In genomic region chr22:28442264-28442950, GRCh38 we compare ENCODE assay signal across 8 cellular contexts.
A peak's percentile ranks its signal among the peaks of the same experiment; 100 is the strongest.
DNase-seq lines count a peak whose midpoint lies in the region; ATAC-seq and TF ChIP-seq lines count a peak whose summit lies in the region.

No MANE protein-coding gene starts in this region.

- peak overlapping the region; percentile 78 to 88 for H3K27ac ChIP-seq in lung (ENCODE audit: low read depth in 1 of 2, low read length in 1 of 2)

- peak; percentile 70 for ATAC-seq in effector memory CD8-positive, alpha-beta T cell (replicated peaks)
- ATAC-seq in lung (ENCODE audit: insufficient read depth, low FRiP score) (peak; percentile 90), HG03045 (IDR thresholded peaks at IDR 0.05; ENCODE audit: unreplicated experiment) (no peak), HG03039 (IDR thresholded peaks at IDR 0.05; ENCODE audit: unreplicated experiment) (no peak)

- H3K9me3 ChIP-seq in lung (ENCODE audit: control insufficient read depth in 2 of 2, insufficient read depth in 1 of 2, low read length in 1 of 2), result no peaks in the 10 kb centered on the region

- no peaks in the 10 kb centered on the region for H3K36me3 ChIP-seq in lung (ENCODE audit: control insufficient read depth in 2 of 2, insufficient read depth in 2 of 2, low read length in 2 of 2)

- peaks cover 0 to 6% of the 10 kb centered on the region in 2 donors for H3K4me1 ChIP-seq in lung (ENCODE audit: control insufficient read depth in 2 of 2, insufficient read depth in 2 of 2, low read length in 2 of 2)

- peaks cover 3 to 6% of the 10 kb centered on the region in 2 donors for H3K4me1 Mint-ChIP-seq in effector memory CD8-positive, alpha-beta T cell (ENCODE audit: low read depth in 2 of 2)

- H3K27me3 Mint-ChIP-seq in effector memory CD8-positive, alpha-beta T cell, result peaks cover 59 to 64% of the 10 kb centered on the region in 2 donors

- DNase-seq in GM12864 (ENCODE audit: low read depth) (no peak), NB4 (ENCODE audit: low read depth) (peak; percentile 66), lung (ENCODE audit: low spot score) (peak; percentile 82)
- DNase-seq in activated CD8-positive, alpha-beta memory T cell treated with anti-CD3 and anti-CD28 coated beads for 48 hours (ENCODE audit: low read depth in 2 of 3, low spot score in 2 of 3), result peak; percentile 50 to 54 (median 54)
- peak; percentile 5 to 9 (median 6) for DNase-seq in effector memory CD8-positive, alpha-beta T cell
- peak; percentile 61 to 63 for DNase-seq in stimulated activated CD4-positive, alpha-beta T cell treated with anti-CD3 and anti-CD28 coated beads, Interleukin-4, amount 100 ng/mL, for 4 hours

- no peaks in the 10 kb centered on the region for H3K9me3 Mint-ChIP-seq in effector memory CD8-positive, alpha-beta T cell

- H3K4me3 ChIP-seq in GM12864 (ENCODE audit: low read depth, low read length), result no peak overlapping the region
- peak overlapping the region; percentile 37 for H3K4me3 ChIP-seq in NB4 (ENCODE audit: low read depth, low read length)
- peak overlapping the region; percentile 53 for H3K4me3 ChIP-seq in lung

- H3K27me3 ChIP-seq in lung (ENCODE audit: control insufficient read depth, insufficient read depth), result no peaks in the 10 kb centered on the region

- TF ChIP-seq CTCF in GM12864 (IDR thresholded peaks at IDR 0.05; ENCODE audit: low read depth, low read length, missing control alignments) (peak; percentile 76), NB4 (IDR thresholded peaks at IDR 0.05; ENCODE audit: low read depth, low read length) (peak; percentile 65), lung (IDR thresholded peaks at IDR 0.05; ENCODE audit: control extremely low read depth, extremely low read depth) (peak; percentile 40)

- no peak for TF ChIP-seq POLR2A in NB4 (IDR thresholded peaks at IDR 0.05; ENCODE audit: extremely low read depth, insufficient read length)

- no peak overlapping the region for H3K27ac Mint-ChIP-seq in effector memory CD8-positive, alpha-beta T cell

- 1% methylated on average over 31 of the region's 31 CpGs for WGBS in lung, 2 donors

- no peaks in the 10 kb centered on the region for H3K36me3 Mint-ChIP-seq in effector memory CD8-positive, alpha-beta T cell (ENCODE audit: insufficient read depth)

- H3K4me3 Mint-ChIP-seq in effector memory CD8-positive, alpha-beta T cell, result peak overlapping the region; percentile 61 to 64

Comparison
In these comparisons a context has a peak if more than half of its experiments do, and no peak if none do; other contexts are left out.
1. ATAC-seq: peak in effector memory CD8-positive, alpha-beta T cell (single experiment) and lung (single experiment); none in HG03045 (single experiment) and HG03039 (single experiment).
2. Peak in every context shown above with its lines, with median percentiles within 50 percentile points of each other: CTCF ChIP-seq.